In genomic region chr3:101362408-101362807, GRCh38 we compare ENCODE assay signal across 23 cellular contexts. TPM values are rescaled to one million over a fixed set of nuclear protein-coding genes. Genes with fewer than 3 reads are reported as not detected.
"Had no signal": no experiment of that assay in that cellular context is flagged by ENCODE, and none has a peak within 500 bp of the region (broad histone marks: within the 10 kb centered on the region; RNA-seq: fewer than 3 reads in every experiment).

No MANE protein-coding gene starts in this region.

- ATAC-seq: T-cell had no signal

- H3K4me3 Mint-ChIP-seq: T-cell; T-helper 1 cell treated with Interleukin-12 subunit alpha and Interleukin-12 subunit beta and Interleukin-4 antibody, amounts not matched to agents 30 μg/mL and 1 μg/mL, for 36 hours had no signal

- H3K4me1 Mint-ChIP-seq: T-cell had no signal

- H3K27me3 Mint-ChIP-seq: T-cell had no signal

- FAIRE-seq: RCC 7860 had no signal

- H3K9me3 ChIP-seq: SK-N-SH had no signal

- H3K4me2 ChIP-seq: SK-N-SH had no signal

- H3K27ac Mint-ChIP-seq: T-cell; T-helper 1 cell treated with Interleukin-12 subunit alpha and Interleukin-12 subunit beta and Interleukin-4 antibody, amounts not matched to agents 30 μg/mL and 1 μg/mL, for 36 hours had no signal

- H3K9ac ChIP-seq: SK-N-SH had no signal

- DNase-seq: KBM-7, MV-4-11, NCI-H1048, NCI-H1105 treated with DMSO at 0.1 percent for 48 hours, NCI-H1417 treated with DMSO at 0.1 percent for 48 hours, NCI-H146, NCI-H187, NCI-H2029, NCI-H2081 treated with DMSO at 0.1 percent for 48 hours, NCI-H2171, NCI-H226, NCI-H446, NCI-H510A, NCI-H524 treated with DMSO at 0.1 percent for 48 hours, Right ventricle myocardium superior, RPMI8226, SIG-M5, SK-N-SH, SW 1271, T-cell had no signal

RNA-seq across cellular contexts. Expression of gene IMPG2, which starts 42.0 kb away (rescaled TPM):
- total RNA-seq: HT-29 had no signal
